20 cellular contexts compared by ENCODE assay signal in the genomic region with DNA sequence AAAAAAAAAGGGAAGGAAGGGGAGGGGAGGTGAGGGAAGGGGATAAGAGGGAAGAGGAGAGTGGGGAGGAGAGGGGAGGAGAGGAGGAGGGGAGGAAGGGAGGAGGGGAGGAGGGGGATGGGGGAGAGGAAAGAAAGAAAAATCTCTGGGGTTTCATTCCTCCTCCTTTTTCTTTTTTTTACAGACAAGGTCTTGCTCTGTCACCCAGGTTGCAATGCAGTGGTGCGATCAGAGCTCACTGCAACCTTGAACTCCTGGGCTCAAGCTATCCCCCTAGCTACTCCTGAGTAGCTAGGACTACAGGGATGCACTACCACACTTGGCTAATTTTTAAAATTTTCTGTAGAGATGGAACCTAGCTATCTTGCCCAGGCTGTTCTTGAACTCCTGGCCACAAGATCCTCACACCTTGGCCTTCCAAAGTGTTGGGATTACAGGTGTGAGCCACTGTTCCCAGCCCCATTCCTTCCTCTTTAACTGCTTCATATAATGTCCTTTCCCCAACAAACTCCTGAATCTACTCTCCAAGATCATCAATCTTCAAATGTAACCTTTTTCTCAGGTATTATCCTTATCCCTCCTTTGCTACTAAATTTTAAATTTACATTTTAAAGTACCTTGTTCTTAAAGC. TPM values are rescaled to one million over a fixed set of nuclear protein-coding genes. Genes with fewer than 3 reads are reported as not detected.
DNase-seq lines count a peak whose midpoint lies in the region; ATAC-seq and TF ChIP-seq lines count a peak whose summit lies in the region.
"Had no signal": no experiment of that assay in that cellular context is flagged by ENCODE, and none has a peak within 500 bp of the region (broad histone marks: within the 10 kb centered on the region; RNA-seq: fewer than 3 reads in every experiment).

No MANE protein-coding gene starts in this region.

- intact Hi-C loops in Right ventricle myocardium inferior (cut with DNase I), result no loop called here

- no peaks in the 10 kb centered on the region for H3K27me3 ChIP-seq in cardiac muscle cell
- H3K27me3 ChIP-seq: esophagus squamous epithelium had no signal

- no peaks in the 10 kb centered on the region for H3K36me3 ChIP-seq in cardiac muscle cell

- H3K4me3 Mint-ChIP-seq in endothelial cell (ENCODE audit: unreplicated experiment) (no peak overlapping the region), osteocyte (ENCODE audit: unreplicated experiment) (peak overlapping the region; percentile 2)
- H3K4me3 Mint-ChIP-seq: activated naive CD8-positive, alpha-beta T cell treated with anti-CD3 and anti-CD28 coated beads, Interleukin-2, amount 50 U/mL, for 24 hours; T-cell had no signal

- H3K4me3 ChIP-seq in cardiac muscle cell, result no peak overlapping the region
- H3K4me3 ChIP-seq: esophagus squamous epithelium had no signal

- no peak for TF ChIP-seq CTCF in cardiac muscle cell (IDR thresholded peaks at IDR 0.05; ENCODE audit: low read depth, low read length)
- no peak for TF ChIP-seq CTCF in endothelial cell (IDR thresholded peaks at IDR 0.05; ENCODE audit: unreplicated experiment)
- TF ChIP-seq CTCF in osteocyte (IDR thresholded peaks at IDR 0.05), result no peak

- H3K9me3 ChIP-seq in cardiac muscle cell (ENCODE audit: low read depth), result no peaks in the 10 kb centered on the region
- H3K9me3 ChIP-seq: esophagus squamous epithelium had no signal

- peaks cover 27% of the 10 kb centered on the region for H3K36me3 Mint-ChIP-seq in endothelial cell (ENCODE audit: low read depth, unreplicated experiment)
- peaks cover 20% of the 10 kb centered on the region for H3K36me3 Mint-ChIP-seq in osteocyte (ENCODE audit: unreplicated experiment)

- H3K4me1 ChIP-seq in cardiac muscle cell (ENCODE audit: low read depth), result no peaks in the 10 kb centered on the region
- H3K4me1 ChIP-seq: esophagus squamous epithelium had no signal

- H3K27ac Mint-ChIP-seq in endothelial cell (ENCODE audit: unreplicated experiment), result peak overlapping the region; percentile 5
- peak overlapping the region; percentile 98 for H3K27ac Mint-ChIP-seq in osteocyte (ENCODE audit: unreplicated experiment)
- H3K27ac Mint-ChIP-seq: activated naive CD8-positive, alpha-beta T cell treated with anti-CD3 and anti-CD28 coated beads, Interleukin-2, amount 50 U/mL, for 24 hours had no signal

- no peak for ATAC-seq in Right ventricle myocardium inferior
- ATAC-seq in SK-N-SH treated with all-trans-retinoic acid at 6 μM for 48 hours, result peak; percentile 18; the same call in 1 of the 3 replicates
- no peak for ATAC-seq in GM19351 (IDR thresholded peaks at IDR 0.05; ENCODE audit: unreplicated experiment)
- ATAC-seq: activated naive CD8-positive, alpha-beta T cell treated with anti-CD3 and anti-CD28 coated beads, Interleukin-2, amount 50 U/mL, for 24 hours; T-cell had no signal

- DNase-seq in cardiac muscle cell (ENCODE audit: low read depth in 1 of 2, low spot score in 1 of 2) (no peak), Right ventricle myocardium inferior (ENCODE audit: missing footprints) (no peak), endothelial cell (ENCODE audit: low spot score) (no peak), osteocyte (ENCODE audit: extremely low spot score, unreplicated experiment) (no peak), NCI-H2029 (lab: John Stamatoyannopoulos, UW) (no peak), cerebellar nuclear complex (lab: John Stamatoyannopoulos, UW) (no peak)
- DNase-seq: ACHN; activated CD4-positive, CD25-positive, alpha-beta regulatory T cell treated with anti-CD3 and anti-CD28 coated beads, Interleukin-2, amount 50 U/mL, for 72 hours; activated naive CD8-positive, alpha-beta T cell treated with anti-CD3 and anti-CD28 coated beads, Interleukin-2, amount 50 U/mL, for 24 hours; cortex of kidney; esophagus squamous epithelium; left cardiac atrium; naive B cell; NCI-H187; NCI-H526; RPMI8226; stimulated activated CD4-positive, alpha-beta T cell treated with anti-CD3 and anti-CD28 coated beads, Interleukin-1b, Interleukin-23, amount 100 ng/mL, for 48 hours; T-cell had no signal

- H3K27ac ChIP-seq in cardiac muscle cell, result peak overlapping the region; percentile 73
- H3K27ac ChIP-seq: esophagus squamous epithelium had no signal

- H3K9me3 Mint-ChIP-seq in endothelial cell (ENCODE audit: unreplicated experiment), result no peaks in the 10 kb centered on the region
- H3K9me3 Mint-ChIP-seq in osteocyte (ENCODE audit: unreplicated experiment), result no peaks in the 10 kb centered on the region
- H3K9me3 Mint-ChIP-seq: activated naive CD8-positive, alpha-beta T cell treated with anti-CD3 and anti-CD28 coated beads, Interleukin-2, amount 50 U/mL, for 24 hours; naive B cell; T-cell had no signal

- H3K27me3 Mint-ChIP-seq in endothelial cell (ENCODE audit: unreplicated experiment), result no peaks in the 10 kb centered on the region
- H3K27me3 Mint-ChIP-seq in osteocyte (ENCODE audit: unreplicated experiment), result no peaks in the 10 kb centered on the region
- H3K27me3 Mint-ChIP-seq: activated naive CD8-positive, alpha-beta T cell treated with anti-CD3 and anti-CD28 coated beads, Interleukin-2, amount 50 U/mL, for 24 hours; naive B cell; T-cell had no signal

- peaks cover 4% of the 10 kb centered on the region for H3K4me1 Mint-ChIP-seq in endothelial cell (ENCODE audit: unreplicated experiment)
- H3K4me1 Mint-ChIP-seq in osteocyte (ENCODE audit: unreplicated experiment), result peaks cover 21% of the 10 kb centered on the region

TF ChIP-seq in SK-N-SH treated with all-trans-retinoic acid at 6 μM for 48 hours, 23 proteins besides CTCF, POLR2A, EP300 and RAD21:
- TF ChIP-seq, protein P1, sequence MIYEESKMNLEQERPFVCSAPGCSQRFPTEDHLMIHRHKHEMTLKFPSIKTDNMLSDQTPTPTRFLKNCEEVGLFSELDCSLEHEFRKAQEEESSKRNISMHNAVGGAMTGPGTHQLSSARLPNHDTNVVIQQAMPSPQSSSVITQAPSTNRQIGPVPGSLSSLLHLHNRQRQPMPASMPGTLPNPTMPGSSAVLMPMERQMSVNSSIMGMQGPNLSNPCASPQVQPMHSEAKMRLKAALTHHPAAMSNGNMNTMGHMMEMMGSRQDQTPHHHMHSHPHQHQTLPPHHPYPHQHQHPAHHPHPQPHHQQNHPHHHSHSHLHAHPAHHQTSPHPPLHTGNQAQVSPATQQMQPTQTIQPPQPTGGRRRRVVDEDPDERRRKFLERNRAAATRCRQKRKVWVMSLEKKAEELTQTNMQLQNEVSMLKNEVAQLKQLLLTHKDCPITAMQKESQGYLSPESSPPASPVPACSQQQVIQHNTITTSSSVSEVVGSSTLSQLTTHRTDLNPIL (CRISPR knock-in tag; IDR thresholded peaks at IDR 0.05; ENCODE audit: low read depth), result no peak
- no peak for TF ChIP-seq CSDC2 (CRISPR knock-in tag; IDR thresholded peaks at IDR 0.05)
- no peak for TF ChIP-seq OSR1 (CRISPR knock-in tag; IDR thresholded peaks at IDR 0.05)
- TF ChIP-seq ZNF70 (CRISPR knock-in tag; IDR thresholded peaks at IDR 0.05), result no peak
TF ChIP-seq in SK-N-SH treated with all-trans-retinoic acid at 6 μM for 48 hours: peak in this region for 0.

RNA-seq across cellular contexts. Expression of gene GON4L, which starts 23.2 kb away (rescaled TPM):
- total RNA-seq in cardiac muscle cell (19.9 and 26.4 TPM in 2 replicates), Right ventricle myocardium inferior (19.3 TPM), endothelial cell (ENCODE audit: unreplicated experiment) (72.7 TPM), osteocyte (56.3 and 57.0 TPM in 2 replicates)
- polyA plus RNA-seq in cardiac muscle cell, result 42.0 and 44.4 TPM in 2 replicates

RNA-seq across cellular contexts. Expression of gene SYT11, which starts 25.6 kb away (rescaled TPM):
- 2.1 and 2.5 TPM in 2 replicates for total RNA-seq in cardiac muscle cell
- 1.4 and 2.3 TPM in 2 replicates for polyA plus RNA-seq in cardiac muscle cell
- 9.2 TPM for total RNA-seq in Right ventricle myocardium inferior
- total RNA-seq in endothelial cell (ENCODE audit: unreplicated experiment), result 15.4 TPM
- total RNA-seq in osteocyte, result 5.3 TPM in 2 replicates
